In genomic region chr6:134896881-134897280, GRCh38 we compare ENCODE assay signal across 30 cellular contexts. TPM values are rescaled to one million over a fixed set of nuclear protein-coding genes. Genes with fewer than 3 reads are reported as not detected.
"Had no signal": no experiment of that assay in that cellular context is flagged by ENCODE, and none has a peak within 500 bp of the region (broad histone marks: within the 10 kb centered on the region; RNA-seq: fewer than 3 reads in every experiment).

No MANE protein-coding gene starts in this region.

- H3K36me3 Mint-ChIP-seq: activated naive CD8-positive, alpha-beta T cell treated with anti-CD3 and anti-CD28 coated beads for 36 hours; natural killer cell treated with Interleukin-12 subunit alpha and Interleukin-12 subunit beta and Interleukin-15 and Interleukin-18, amount 100 ng/mL, for 72 hours had no signal

- H3K4me3 ChIP-seq: adrenal gland, body of pancreas, esophagus muscularis mucosa, heart left ventricle, left ventricle myocardium inferior, mucosa of descending colon, spleen, suprapubic skin, tibial artery, upper lobe of right lung had no signal

- H3K9me3 Mint-ChIP-seq: natural killer cell treated with Interleukin-12 subunit alpha and Interleukin-12 subunit beta and Interleukin-15 and Interleukin-18, amount 100 ng/mL, for 72 hours had no signal

- ATAC-seq: activated CD4-positive, CD25-positive, alpha-beta regulatory T cell treated with anti-CD3 and anti-CD28 coated beads, Interleukin-2, amount 50 U/mL, for 24 hours; body of pancreas; foreskin keratinocyte; heart left ventricle; mucosa of descending colon; natural killer cell treated with Interleukin-12 subunit alpha and Interleukin-12 subunit beta and Interleukin-15 and Interleukin-18, amount 100 ng/mL, for 72 hours; right cardiac atrium; upper lobe of right lung had no signal

- H3K4me3 Mint-ChIP-seq: activated naive CD4-positive, alpha-beta T cell treated with anti-CD3 and anti-CD28 coated beads for 36 hours; activated naive CD8-positive, alpha-beta T cell treated with anti-CD3 and anti-CD28 coated beads for 36 hours; activated T-helper 1 cell treated with anti-CD3 and anti-CD28 coated beads, Interleukin-12 subunit alpha, Interleukin-12 subunit beta, Interleukin-2, Interleukin-4 antibody, amounts not matched to agents 30 ng/mL and 10 ng/mL and 1 ng/mL, durations not matched to agents 14 hours and 24 hours and 36 hours; natural killer cell treated with Interleukin-12 subunit alpha and Interleukin-12 subunit beta and Interleukin-15 and Interleukin-18, amount 100 ng/mL, for 72 hours had no signal

- H3K4me1 Mint-ChIP-seq: activated naive CD8-positive, alpha-beta T cell treated with anti-CD3 and anti-CD28 coated beads for 36 hours had no signal

- H3K36me3 ChIP-seq: adrenal gland, esophagus muscularis mucosa, heart left ventricle, left ventricle myocardium inferior, spleen, suprapubic skin, tibial artery, upper lobe of right lung, WERI-Rb-1 had no signal

- DNase-seq: activated CD4-positive, alpha-beta T cell treated with anti-CD3 and anti-CD28 coated beads for 48 hours; activated CD4-positive, alpha-beta T cell treated with anti-CD3 and anti-CD28 coated beads, Interleukin-2, amount 50 U/mL, for 48 hours; activated CD8-positive, alpha-beta memory T cell treated with anti-CD3 and anti-CD28 coated beads for 24 hours; activated CD8-positive, alpha-beta memory T cell treated with anti-CD3 and anti-CD28 coated beads, Interleukin-2, amount 50 U/mL, for 4 hours; activated effector memory CD4-positive, alpha-beta T cell treated with anti-CD3 and anti-CD28 coated beads, Interleukin-2, amount 50 U/mL, for 16 hours; activated naive CD4-positive, alpha-beta T cell treated with anti-CD3 and anti-CD28 coated beads for 36 hours; activated naive CD8-positive, alpha-beta T cell treated with anti-CD3 and anti-CD28 coated beads for 36 hours; activated T-cell treated with anti-CD3 and anti-CD28 coated beads, Interleukin-2, amount 50 U/mL, for 1 hour; adrenal gland; aorta; body of pancreas; dermis blood vessel endothelial cell; effector CD4-positive, alpha-beta T cell; foreskin keratinocyte; heart left ventricle; left ventricle myocardium inferior; mucosa of descending colon; posterior cingulate gyrus; right cardiac atrium; spleen; stimulated activated naive CD4-positive, alpha-beta T cell; tibial artery; upper lobe of right lung; WERI-Rb-1 had no signal

- H3K27ac Mint-ChIP-seq: activated naive CD4-positive, alpha-beta T cell treated with anti-CD3 and anti-CD28 coated beads for 36 hours; activated naive CD8-positive, alpha-beta T cell treated with anti-CD3 and anti-CD28 coated beads for 36 hours; activated T-helper 1 cell treated with anti-CD3 and anti-CD28 coated beads, Interleukin-12 subunit alpha, Interleukin-12 subunit beta, Interleukin-2, Interleukin-4 antibody, amounts not matched to agents 30 ng/mL and 10 ng/mL and 1 ng/mL, durations not matched to agents 14 hours and 24 hours and 36 hours; natural killer cell treated with Interleukin-12 subunit alpha and Interleukin-12 subunit beta and Interleukin-15 and Interleukin-18, amount 100 ng/mL, for 72 hours had no signal

- H3K4me1 ChIP-seq: body of pancreas, esophagus muscularis mucosa, foreskin keratinocyte, heart left ventricle, left ventricle myocardium inferior, spleen, suprapubic skin, tibial artery, upper lobe of right lung had no signal

- H3K9me3 ChIP-seq: adrenal gland, body of pancreas, mucosa of descending colon, suprapubic skin, tibial artery, upper lobe of right lung had no signal

- H3K27me3 ChIP-seq: adrenal gland, body of pancreas, esophagus muscularis mucosa, foreskin keratinocyte, heart left ventricle, spleen, tibial artery, upper lobe of right lung had no signal

- H3K27ac ChIP-seq: adrenal gland, body of pancreas, esophagus muscularis mucosa, foreskin keratinocyte, heart left ventricle, left ventricle myocardium inferior, spleen, suprapubic skin, tibial artery, upper lobe of right lung, WERI-Rb-1 had no signal

RNA-seq across cellular contexts. Expression of gene ALDH8A1, which starts 53.0 kb away (rescaled TPM):
- total RNA-seq: myocyte had no signal
